ENCODE assay signal across 1 cellular context in the genomic region with DNA sequence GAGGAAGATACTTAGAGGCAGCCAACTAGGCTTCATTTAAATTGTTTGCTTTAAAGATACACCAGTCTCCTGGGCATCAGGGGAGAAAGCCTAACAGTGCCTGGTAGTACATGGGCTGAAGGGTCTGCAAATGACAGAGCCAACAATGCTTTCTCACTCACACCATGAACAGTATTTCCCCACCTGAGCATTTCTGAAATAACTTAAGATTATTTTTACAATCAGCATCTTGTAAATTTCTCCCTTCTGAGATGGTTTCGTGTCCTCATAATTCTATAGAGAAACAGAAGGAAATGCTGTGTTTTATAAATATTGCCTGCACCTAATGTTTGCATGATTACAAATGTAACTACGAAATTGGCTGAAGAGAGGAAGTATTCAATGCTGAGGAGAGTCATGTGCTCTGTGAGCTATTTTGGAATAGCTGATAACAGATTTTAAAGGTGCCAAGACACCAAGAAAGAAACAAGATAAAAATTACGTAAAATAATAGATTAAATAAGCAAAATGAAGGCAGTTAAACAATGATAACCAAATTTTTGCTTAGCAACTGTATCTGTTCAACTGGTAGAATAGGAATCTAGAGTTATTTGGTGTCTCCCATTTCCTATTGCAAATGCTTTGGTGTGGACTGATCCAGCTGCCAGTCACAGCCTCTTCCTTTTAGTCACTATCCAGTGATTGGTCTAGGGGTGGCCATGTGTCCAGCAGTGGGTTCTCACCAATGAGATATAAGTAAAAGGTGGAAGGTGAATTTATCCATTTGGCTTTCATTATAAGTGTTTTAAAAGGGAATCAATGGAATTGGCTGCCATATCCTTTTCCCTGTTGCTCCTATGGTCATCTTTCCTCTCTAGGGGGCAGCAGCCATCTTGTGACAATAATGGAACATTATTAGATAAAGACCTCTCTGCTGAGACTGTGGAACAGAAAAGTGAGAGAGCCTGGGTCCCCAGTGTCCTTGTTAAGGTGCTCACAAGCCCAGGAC.
A peak's percentile ranks its signal among the peaks of the same experiment; 100 is the strongest.
TF ChIP-seq lines count a peak whose summit lies in the region.

No MANE protein-coding gene starts in this region.

TF ChIP-seq in K562, 482 proteins besides CTCF, POLR2A, EP300 and RAD21 (continued from another document):
- TF ChIP-seq, protein P1, sequence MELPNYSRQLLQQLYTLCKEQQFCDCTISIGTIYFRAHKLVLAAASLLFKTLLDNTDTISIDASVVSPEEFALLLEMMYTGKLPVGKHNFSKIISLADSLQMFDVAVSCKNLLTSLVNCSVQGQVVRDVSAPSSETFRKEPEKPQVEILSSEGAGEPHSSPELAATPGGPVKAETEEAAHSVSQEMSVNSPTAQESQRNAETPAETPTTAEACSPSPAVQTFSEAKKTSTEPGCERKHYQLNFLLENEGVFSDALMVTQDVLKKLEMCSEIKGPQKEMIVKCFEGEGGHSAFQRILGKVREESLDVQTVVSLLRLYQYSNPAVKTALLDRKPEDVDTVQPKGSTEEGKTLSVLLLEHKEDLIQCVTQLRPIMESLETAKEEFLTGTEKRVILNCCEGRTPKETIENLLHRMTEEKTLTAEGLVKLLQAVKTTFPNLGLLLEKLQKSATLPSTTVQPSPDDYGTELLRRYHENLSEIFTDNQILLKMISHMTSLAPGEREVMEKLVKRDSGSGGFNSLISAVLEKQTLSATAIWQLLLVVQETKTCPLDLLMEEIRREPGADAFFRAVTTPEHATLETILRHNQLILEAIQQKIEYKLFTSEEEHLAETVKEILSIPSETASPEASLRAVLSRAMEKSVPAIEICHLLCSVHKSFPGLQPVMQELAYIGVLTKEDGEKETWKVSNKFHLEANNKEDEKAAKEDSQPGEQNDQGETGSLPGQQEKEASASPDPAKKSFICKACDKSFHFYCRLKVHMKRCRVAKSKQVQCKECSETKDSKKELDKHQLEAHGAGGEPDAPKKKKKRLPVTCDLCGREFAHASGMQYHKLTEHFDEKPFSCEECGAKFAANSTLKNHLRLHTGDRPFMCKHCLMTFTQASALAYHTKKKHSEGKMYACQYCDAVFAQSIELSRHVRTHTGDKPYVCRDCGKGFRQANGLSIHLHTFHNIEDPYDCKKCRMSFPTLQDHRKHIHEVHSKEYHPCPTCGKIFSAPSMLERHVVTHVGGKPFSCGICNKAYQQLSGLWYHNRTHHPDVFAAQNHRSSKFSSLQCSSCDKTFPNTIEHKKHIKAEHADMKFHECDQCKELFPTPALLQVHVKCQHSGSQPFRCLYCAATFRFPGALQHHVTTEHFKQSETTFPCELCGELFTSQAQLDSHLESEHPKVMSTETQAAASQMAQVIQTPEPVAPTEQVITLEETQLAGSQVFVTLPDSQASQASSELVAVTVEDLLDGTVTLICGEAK (IDR thresholded peaks at IDR 0.05), result no peak
- TF ChIP-seq, protein P1 (CRISPR knock-in tag; IDR thresholded peaks at IDR 0.05), result no peak
- TF ChIP-seq NR3C1 (CRISPR knock-in tag; IDR thresholded peaks at IDR 0.05) (no peak), ZNF354B (CRISPR knock-in tag; IDR thresholded peaks at IDR 0.05) (peak; percentile 44; the same call in 1 of the 2 replicates), RUNX1 (IDR thresholded peaks at IDR 0.05; ENCODE audit: low read depth) (no peak), ZNF699 (CRISPR knock-in tag; IDR thresholded peaks at IDR 0.05; ENCODE audit: insufficient replicate concordance) (no peak), FOXA1 (IDR thresholded peaks at IDR 0.05; ENCODE audit: borderline replicate concordance) (no peak), FOXA3 (CRISPR knock-in tag; conservative IDR thresholded peaks at IDR 0.05 in 1 of 2, IDR thresholded peaks at IDR 0.05 in 1 of 2) (no peak; a peak in 1 of 4 replicates), JUNB (CRISPR knock-in tag; conservative IDR thresholded peaks at IDR 0.05) (no peak), DIDO1 (tag; IDR thresholded peaks at IDR 0.05; ENCODE audit: low read depth) (no peak), SMARCA4 (IDR thresholded peaks at IDR 0.05) (peak; percentile 20; the same call in 1 of the 2 replicates), HDAC8 (tag; IDR thresholded peaks at IDR 0.05) (no peak), CBX5 (IDR thresholded peaks at IDR 0.05; ENCODE audit: borderline replicate concordance, low read depth) (no peak)
- TF ChIP-seq, protein P2, sequence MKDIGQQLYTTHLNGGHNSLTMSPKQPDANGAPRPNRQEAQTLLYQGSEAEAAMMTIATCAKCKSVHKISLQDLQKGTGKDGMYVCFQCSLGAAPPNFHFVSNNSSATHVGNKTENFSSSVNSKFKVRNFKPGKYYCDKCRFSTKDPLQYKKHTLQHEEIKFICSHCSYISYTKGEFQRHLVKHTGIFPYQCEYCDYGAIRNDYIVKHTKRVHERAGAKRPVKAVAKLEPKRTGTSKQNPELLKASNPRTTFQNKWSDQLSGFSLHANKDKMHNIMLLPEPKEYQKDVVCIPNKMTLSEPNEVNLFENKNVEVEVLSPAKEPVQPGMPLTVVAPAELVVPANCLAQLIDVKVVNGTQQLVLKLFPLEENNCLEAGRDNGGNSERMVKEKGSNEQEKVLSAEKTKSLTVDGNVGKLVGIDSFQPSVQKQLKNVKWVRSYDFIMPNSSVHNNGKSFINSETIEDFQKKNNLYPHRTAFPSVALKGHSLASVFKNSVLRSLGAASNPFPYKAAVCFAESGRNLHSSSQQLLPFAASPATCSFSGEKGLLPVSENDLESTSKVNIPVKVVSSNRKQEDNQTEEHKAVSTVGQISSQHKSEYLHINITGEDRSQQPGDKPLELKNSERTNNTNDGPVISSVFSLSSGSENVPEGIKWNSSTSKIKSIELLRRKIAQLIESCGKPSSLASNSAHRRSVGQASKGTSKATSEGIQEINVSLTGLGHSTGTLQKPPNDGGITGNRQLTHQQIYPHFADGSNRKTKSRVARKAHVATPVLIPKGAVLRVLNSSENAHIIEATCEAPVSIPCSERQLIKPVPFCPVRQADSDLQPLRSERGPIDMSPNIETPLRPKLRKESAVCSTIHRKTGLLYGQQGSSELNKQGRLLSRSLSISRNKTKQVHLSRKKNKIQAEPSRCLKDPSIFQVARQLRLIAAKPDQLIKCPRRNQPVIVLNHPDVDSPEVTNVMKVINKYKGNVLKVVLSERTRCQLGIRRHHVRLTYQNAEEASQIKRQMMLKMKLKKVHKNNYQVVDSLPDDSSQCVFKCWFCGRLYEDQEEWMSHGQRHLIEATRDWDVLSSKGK (CRISPR knock-in tag; IDR thresholded peaks at IDR 0.05), result no peak
- TF ChIP-seq, protein P3, sequence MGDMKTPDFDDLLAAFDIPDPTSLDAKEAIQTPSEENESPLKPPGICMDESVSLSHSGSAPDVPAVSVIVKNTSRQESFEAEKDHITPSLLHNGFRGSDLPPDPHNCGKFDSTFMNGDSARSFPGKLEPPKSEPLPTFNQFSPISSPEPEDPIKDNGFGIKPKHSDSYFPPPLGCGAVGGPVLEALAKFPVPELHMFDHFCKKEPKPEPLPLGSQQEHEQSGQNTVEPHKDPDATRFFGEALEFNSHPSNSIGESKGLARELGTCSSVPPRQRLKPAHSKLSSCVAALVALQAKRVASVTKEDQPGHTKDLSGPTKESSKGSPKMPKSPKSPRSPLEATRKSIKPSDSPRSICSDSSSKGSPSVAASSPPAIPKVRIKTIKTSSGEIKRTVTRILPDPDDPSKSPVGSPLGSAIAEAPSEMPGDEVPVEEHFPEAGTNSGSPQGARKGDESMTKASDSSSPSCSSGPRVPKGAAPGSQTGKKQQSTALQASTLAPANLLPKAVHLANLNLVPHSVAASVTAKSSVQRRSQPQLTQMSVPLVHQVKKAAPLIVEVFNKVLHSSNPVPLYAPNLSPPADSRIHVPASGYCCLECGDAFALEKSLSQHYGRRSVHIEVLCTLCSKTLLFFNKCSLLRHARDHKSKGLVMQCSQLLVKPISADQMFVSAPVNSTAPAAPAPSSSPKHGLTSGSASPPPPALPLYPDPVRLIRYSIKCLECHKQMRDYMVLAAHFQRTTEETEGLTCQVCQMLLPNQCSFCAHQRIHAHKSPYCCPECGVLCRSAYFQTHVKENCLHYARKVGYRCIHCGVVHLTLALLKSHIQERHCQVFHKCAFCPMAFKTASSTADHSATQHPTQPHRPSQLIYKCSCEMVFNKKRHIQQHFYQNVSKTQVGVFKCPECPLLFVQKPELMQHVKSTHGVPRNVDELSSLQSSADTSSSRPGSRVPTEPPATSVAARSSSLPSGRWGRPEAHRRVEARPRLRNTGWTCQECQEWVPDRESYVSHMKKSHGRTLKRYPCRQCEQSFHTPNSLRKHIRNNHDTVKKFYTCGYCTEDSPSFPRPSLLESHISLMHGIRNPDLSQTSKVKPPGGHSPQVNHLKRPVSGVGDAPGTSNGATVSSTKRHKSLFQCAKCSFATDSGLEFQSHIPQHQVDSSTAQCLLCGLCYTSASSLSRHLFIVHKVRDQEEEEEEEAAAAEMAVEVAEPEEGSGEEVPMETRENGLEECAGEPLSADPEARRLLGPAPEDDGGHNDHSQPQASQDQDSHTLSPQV (IDR thresholded peaks at IDR 0.05), result peak; percentile 50; the same call in 1 of the 2 replicates
- TF ChIP-seq, protein P4, sequence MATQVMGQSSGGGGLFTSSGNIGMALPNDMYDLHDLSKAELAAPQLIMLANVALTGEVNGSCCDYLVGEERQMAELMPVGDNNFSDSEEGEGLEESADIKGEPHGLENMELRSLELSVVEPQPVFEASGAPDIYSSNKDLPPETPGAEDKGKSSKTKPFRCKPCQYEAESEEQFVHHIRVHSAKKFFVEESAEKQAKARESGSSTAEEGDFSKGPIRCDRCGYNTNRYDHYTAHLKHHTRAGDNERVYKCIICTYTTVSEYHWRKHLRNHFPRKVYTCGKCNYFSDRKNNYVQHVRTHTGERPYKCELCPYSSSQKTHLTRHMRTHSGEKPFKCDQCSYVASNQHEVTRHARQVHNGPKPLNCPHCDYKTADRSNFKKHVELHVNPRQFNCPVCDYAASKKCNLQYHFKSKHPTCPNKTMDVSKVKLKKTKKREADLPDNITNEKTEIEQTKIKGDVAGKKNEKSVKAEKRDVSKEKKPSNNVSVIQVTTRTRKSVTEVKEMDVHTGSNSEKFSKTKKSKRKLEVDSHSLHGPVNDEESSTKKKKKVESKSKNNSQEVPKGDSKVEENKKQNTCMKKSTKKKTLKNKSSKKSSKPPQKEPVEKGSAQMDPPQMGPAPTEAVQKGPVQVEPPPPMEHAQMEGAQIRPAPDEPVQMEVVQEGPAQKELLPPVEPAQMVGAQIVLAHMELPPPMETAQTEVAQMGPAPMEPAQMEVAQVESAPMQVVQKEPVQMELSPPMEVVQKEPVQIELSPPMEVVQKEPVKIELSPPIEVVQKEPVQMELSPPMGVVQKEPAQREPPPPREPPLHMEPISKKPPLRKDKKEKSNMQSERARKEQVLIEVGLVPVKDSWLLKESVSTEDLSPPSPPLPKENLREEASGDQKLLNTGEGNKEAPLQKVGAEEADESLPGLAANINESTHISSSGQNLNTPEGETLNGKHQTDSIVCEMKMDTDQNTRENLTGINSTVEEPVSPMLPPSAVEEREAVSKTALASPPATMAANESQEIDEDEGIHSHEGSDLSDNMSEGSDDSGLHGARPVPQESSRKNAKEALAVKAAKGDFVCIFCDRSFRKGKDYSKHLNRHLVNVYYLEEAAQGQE (CRISPR knock-in tag; IDR thresholded peaks at IDR 0.05; ENCODE audit: low read depth), result peak; percentile 15; the same call in 1 of the 2 replicates
- TF ChIP-seq, protein P5, sequence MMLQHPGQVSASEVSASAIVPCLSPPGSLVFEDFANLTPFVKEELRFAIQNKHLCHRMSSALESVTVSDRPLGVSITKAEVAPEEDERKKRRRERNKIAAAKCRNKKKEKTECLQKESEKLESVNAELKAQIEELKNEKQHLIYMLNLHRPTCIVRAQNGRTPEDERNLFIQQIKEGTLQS (IDR thresholded peaks at IDR 0.05), result no peak
- TF ChIP-seq, protein P5 (CRISPR knock-in tag; conservative IDR thresholded peaks at IDR 0.05), result no peak
